In genomic region chr12:120724720-120725119, GRCh38 we compare ENCODE assay signal across 13 cellular contexts. TPM values are rescaled to one million over a fixed set of nuclear protein-coding genes. Genes with fewer than 3 reads are reported as not detected.
DNase-seq lines count a peak whose midpoint lies in the region; ATAC-seq, FAIRE-seq and TF ChIP-seq lines count a peak whose summit lies in the region.
"Had no signal": no experiment of that assay in that cellular context is flagged by ENCODE, and none has a peak within 500 bp of the region (broad histone marks: within the 10 kb centered on the region; RNA-seq: fewer than 3 reads in every experiment).

No MANE protein-coding gene starts in this region.

- H3K36me3 Mint-ChIP-seq in CD4-positive, alpha-beta T cell (ENCODE audit: low read depth), result peaks cover 50% of the 10 kb centered on the region
- no peaks in the 10 kb centered on the region for H3K36me3 Mint-ChIP-seq in natural killer cell treated with Interleukin-12 subunit alpha and Interleukin-12 subunit beta and Interleukin-15 and Interleukin-18, amount 100 ng/mL, for 72 hours

- no peaks in the 10 kb centered on the region for H3K27me3 Mint-ChIP-seq in CD4-positive, alpha-beta T cell
- no peaks in the 10 kb centered on the region for H3K27me3 Mint-ChIP-seq in natural killer cell treated with Interleukin-12 subunit alpha and Interleukin-12 subunit beta and Interleukin-15 and Interleukin-18, amount 100 ng/mL, for 72 hours

- POLR2A ChIA-PET in CD4-positive, alpha-beta T cell (lab: Charles Lee), result interaction anchor here (1.1 to 1.4 kb wide), 4 partner anchors 14 to 432 kb away, joined by 3 to 6 read pairs (median 3); partner anchors contain the start of genes POP5, RNU4-1 and UNC119B
- POLR2A ChIA-PET in GM12878 (lab: Charles Lee) (no interaction called here), PC-3 (lab: Charles Lee; ENCODE audit: unreplicated experiment) (no interaction called here)

- RAD21 ChIA-PET in GM12878 (lab: Charles Lee; ENCODE audit: unreplicated experiment), result interaction anchor here (0.8 to 1.5 kb wide), 3 partner anchors 14 to 247 kb away, joined by 4 to 7 read pairs (median 5); partner anchors contain the start of genes POP5 and UNC119B

- peak overlapping the region; percentile 97 for H3K4me3 Mint-ChIP-seq in CD4-positive, alpha-beta T cell
- H3K4me3 Mint-ChIP-seq in natural killer cell treated with Interleukin-12 subunit alpha and Interleukin-12 subunit beta and Interleukin-15 and Interleukin-18, amount 100 ng/mL, for 72 hours, result peak overlapping the region; percentile 94

- DNase-seq in CD4-positive, alpha-beta T cell, result no peak
- DNase-seq in GM12878 (ENCODE audit: low read depth, low spot score) (no peak), PC-3 (no peak), iPS-NIHi7 (ENCODE audit: extremely low spot score) (no peak), cortex of kidney (lab: John Stamatoyannopoulos, UW) (no peak)
- no peak for DNase-seq in natural killer cell treated with Interleukin-12 subunit alpha and Interleukin-12 subunit beta and Interleukin-15 and Interleukin-18, amount 100 ng/mL, for 72 hours (ENCODE audit: low spot score)
- DNase-seq: activated CD4-positive, CD25-positive, alpha-beta regulatory T cell; amniotic stem cell; NCI-H1694 treated with DMSO at 0.1 percent for 48 hours had no signal

- no peak for TF ChIP-seq RAD21 in GM12878 (IDR thresholded peaks at IDR 0.05; ENCODE audit: insufficient read depth, low read depth, low read length)

- BruUV-seq in GM12878 (replicated peaks; lab: Mats Ljungman, UMichigan) (no TSS peak), PC-3 (replicated peaks; lab: Mats Ljungman, UMichigan) (no TSS peak)

- H3K4me2 ChIP-seq in GM12878 (ENCODE audit: control insufficient read depth, insufficient read depth) (peak overlapping the region; percentile 53; the same call in 1 of the 2 replicates), PC-3 (ENCODE audit: low read length) (no peak overlapping the region)

- SMC1A ChIA-PET in GM12878 (lab: Charles Lee; ENCODE audit: uncharacterized antibody, unreplicated experiment), result interaction anchor here (1.1 to 1.4 kb wide), 5 partner anchors 28 to 247 kb away, joined by 3 to 8 read pairs (median 3); partner anchors contain the start of gene POP5

- WGBS in HUES64, result 87% methylated on average over 5 of the region's 5 CpGs
- 58% methylated on average over 5 of the region's 5 CpGs for WGBS in GM12878 (ENCODE audit: insufficient coverage, insufficient replicate concordance, low lambda C conversion rate, missing lambda C conversion rate)

- TF ChIP-seq EP300 in GM12878 (IDR thresholded peaks at IDR 0.05; ENCODE audit: borderline replicate concordance in 1 of 2, control insufficient read depth in 1 of 2, low read depth in 2 of 2, low read length in 2 of 2), result no peak

- H2AFZ ChIP-seq in GM12878 (ENCODE audit: control insufficient read depth, low read depth, low read length), result no peak overlapping the region
- no peak overlapping the region for H2AFZ ChIP-seq in PC-3 (ENCODE audit: low read length)

- no peak overlapping the region for H3K27ac ChIP-seq in CD4-positive, alpha-beta T cell (ENCODE audit: low read depth, low read length)
- H3K27ac ChIP-seq in HUES64 (ENCODE audit: low read depth, low read length) (no peak overlapping the region), GM12878 (ENCODE audit: control insufficient read depth, insufficient read depth) (no peak overlapping the region), PC-3 (ENCODE audit: low read length) (no peak overlapping the region)
- H3K27ac ChIP-seq: HL-60 had no signal

- H3K9ac ChIP-seq in HUES64 (ENCODE audit: low read depth, low read length) (no peak overlapping the region), GM12878 (ENCODE audit: control insufficient read depth, insufficient read depth, low read length) (no peak overlapping the region), PC-3 (ENCODE audit: low read length) (no peak overlapping the region)

- H3F3A ChIP-seq in PC-3 (ENCODE audit: low read length, unreplicated experiment), result no peaks in the 10 kb centered on the region

- no peak for ATAC-seq in CD4-positive, alpha-beta T cell (ENCODE audit: poor library complexity)
- ATAC-seq in GM12878 (no peak), PC-3 (no peak), HG02610 (IDR thresholded peaks at IDR 0.05; ENCODE audit: unreplicated experiment) (no peak)
- ATAC-seq in natural killer cell treated with Interleukin-12 subunit alpha and Interleukin-12 subunit beta and Interleukin-15 and Interleukin-18, amount 100 ng/mL, for 72 hours, result no peak

- H3K9me3 ChIP-seq in CD4-positive, alpha-beta T cell (ENCODE audit: control insufficient read depth, low read length), result no peaks in the 10 kb centered on the region
- H3K9me3 ChIP-seq in HUES64 (ENCODE audit: insufficient read depth, low read depth, low read length) (no peaks in the 10 kb centered on the region), GM12878 (replicated peaks; ENCODE audit: control insufficient read depth, insufficient read depth, low read length) (no peaks in the 10 kb centered on the region), PC-3 (ENCODE audit: low read length) (no peaks in the 10 kb centered on the region)
- H3K9me3 ChIP-seq: thoracic aorta had no signal

- TF ChIP-seq CTCF in CD4-positive, alpha-beta T cell (IDR thresholded peaks at IDR 0.05), result no peak
- no peak for TF ChIP-seq CTCF in GM12878 (IDR thresholded peaks at IDR 0.05 in 2 of 3, conservative IDR thresholded peaks at IDR 0.05 in 1 of 3; ENCODE audit: control insufficient read depth in 2 of 3, extremely low read depth in 1 of 3, insufficient read depth in 1 of 3, low read depth in 3 of 3, low read length in 3 of 3)
- no peak for TF ChIP-seq CTCF in PC-3 (conservative IDR thresholded peaks at IDR 0.05; ENCODE audit: low read depth, low read length)

- no peak for FAIRE-seq in GM12878 (lab: Jason Lieb, UNC)

- TF ChIP-seq POLR2A in GM12878 (IDR thresholded peaks at IDR 0.05; ENCODE audit: low read depth, low read length), result no peak

- no peaks in the 10 kb centered on the region for H3K27me3 ChIP-seq in CD4-positive, alpha-beta T cell (ENCODE audit: control insufficient read depth, insufficient read depth, low read length)
- H3K27me3 ChIP-seq in HUES64 (ENCODE audit: insufficient read depth, low read length) (peaks cover 7% of the 10 kb centered on the region; the same call in 1 of the 2 replicates), GM12878 (replicated peaks in 1 of 2; ENCODE audit: control insufficient read depth in 2 of 2, insufficient read depth in 2 of 2, low read length in 1 of 2) (no peaks in the 10 kb centered on the region), PC-3 (ENCODE audit: low read length) (no peaks in the 10 kb centered on the region)

- CTCF ChIA-PET in CD4-positive, alpha-beta T cell (lab: Charles Lee), result interaction anchor here (1.0 kb wide), 1 partner anchor 78 kb away, joined by 6 read pairs; no protein-coding TSS in a partner anchor
- CTCF ChIA-PET in GM12878 (lab: Yijun Ruan, JAX) (interaction anchor here (0.6 to 1.5 kb wide), 7 partner anchors 52 to 1476 kb away, joined by 3 to 10 read pairs (median 5); partner anchors contain the start of gene POP5), PC-3 (lab: Charles Lee) (no interaction called here)

- no peaks in the 10 kb centered on the region for H3K9me2 ChIP-seq in PC-3 (replicated peaks; ENCODE audit: low read length)

- H3K36me3 ChIP-seq in HUES64 (ENCODE audit: insufficient read depth, low read length), result peaks cover 49% of the 10 kb centered on the region
- H3K36me3 ChIP-seq in GM12878 (ENCODE audit: control insufficient read depth in 2 of 2, insufficient read depth in 2 of 2, low read length in 1 of 2), result peaks cover 6 to 8% of the 10 kb centered on the region in 2 experiments
- H3K36me3 ChIP-seq in PC-3 (ENCODE audit: low read depth, low read length), result peaks cover 32% of the 10 kb centered on the region

- no peaks in the 10 kb centered on the region for H3K4me1 ChIP-seq in HUES64 (ENCODE audit: insufficient read depth, low read length)
- H3K4me1 ChIP-seq in GM12878 (ENCODE audit: control insufficient read depth, insufficient read depth, low read length), result peaks cover 22% of the 10 kb centered on the region
- H3K4me1 ChIP-seq in PC-3 (ENCODE audit: insufficient read depth, low read length), result peaks cover 15% of the 10 kb centered on the region

- in situ Hi-C loops in GM12878 (cut with MboI), result no loop called here

- intact Hi-C loops in CD4-positive, alpha-beta T cell (cut with DNase I, micrococcal nuclease), result loop anchor here (1.0 to 5.0 kb wide), 4 partner anchors 37 to 277 kb away; partner anchors contain the start of genes GATC (in 1 of the 2), MLEC (in 1 of the 2), POP5 (in 1 of the 2) and TRIAP1 (in 1 of the 2)
- intact Hi-C loops in GM12878 (cut with micrococcal nuclease; ENCODE audit: unreplicated experiment) (no loop called here), PC-3 (cut with micrococcal nuclease) (no loop called here)

- peak overlapping the region; percentile 45 for H3K27ac Mint-ChIP-seq in CD4-positive, alpha-beta T cell
- H3K27ac Mint-ChIP-seq in natural killer cell treated with Interleukin-12 subunit alpha and Interleukin-12 subunit beta and Interleukin-15 and Interleukin-18, amount 100 ng/mL, for 72 hours, result peak overlapping the region in 1 of 2 donors; percentile 81

- H3K79me2 ChIP-seq in GM12878 (ENCODE audit: control insufficient read depth, insufficient read depth, low read length), result no peaks in the 10 kb centered on the region; the same call in 1 of the 2 replicates
- H3K79me2 ChIP-seq in PC-3 (ENCODE audit: low read length), result no peaks in the 10 kb centered on the region

- H3K9me3 Mint-ChIP-seq in CD4-positive, alpha-beta T cell, result no peaks in the 10 kb centered on the region
- no peaks in the 10 kb centered on the region for H3K9me3 Mint-ChIP-seq in natural killer cell treated with Interleukin-12 subunit alpha and Interleukin-12 subunit beta and Interleukin-15 and Interleukin-18, amount 100 ng/mL, for 72 hours

- H4K20me1 ChIP-seq in GM12878 (ENCODE audit: control insufficient read depth, insufficient read depth) (no peaks in the 10 kb centered on the region), PC-3 (ENCODE audit: low read length) (no peaks in the 10 kb centered on the region)

- peaks cover 21% of the 10 kb centered on the region for H3K4me1 Mint-ChIP-seq in CD4-positive, alpha-beta T cell (ENCODE audit: low read depth)
- peaks cover 16 to 18% of the 10 kb centered on the region in 2 donors for H3K4me1 Mint-ChIP-seq in natural killer cell treated with Interleukin-12 subunit alpha and Interleukin-12 subunit beta and Interleukin-15 and Interleukin-18, amount 100 ng/mL, for 72 hours (ENCODE audit: low read depth in 2 of 2)

- H3K4me3 ChIP-seq in HUES64 (ENCODE audit: low read length) (peak overlapping the region; percentile 70; the same call in 1 of the 2 replicates), GM12878 (no peak overlapping the region), PC-3 (ENCODE audit: low read length) (no peak overlapping the region)

RNA-seq across cellular contexts. Expression of gene ACADS, which starts 0.9 kb away (rescaled TPM):
- 1 to 10 TPM; 8.9 to 9.2 TPM for total RNA-seq in CD4-positive, alpha-beta T cell
- polyA plus RNA-seq in HUES64 (2013, experiment 1 of 2), result 4.2 TPM
- 4.0 TPM for polyA plus RNA-seq in HUES64 (2013, experiment 2 of 2)
- total RNA-seq in GM12878 (2013; cell fraction: nucleolus; rRNA removed), result 7.3 and 9.4 TPM in 2 replicates
- total RNA-seq in GM12878 (2014; rRNA removed) (17.1 and 18.1 TPM in 2 replicates), GM12878 (2014; rRNA removed; fragmentation: Illumina TruSeq; extraction: Trizol) (4.1 and 5.0 TPM in 2 replicates), GM12878 (2021) (14.7 and 15.4 TPM in 2 replicates), PC-3 (2014; rRNA removed) (14.5 and 19.6 TPM in 2 replicates)
- polyA plus RNA-seq in GM12878 (2011; ENCODE audit: low read depth), result 3.6 TPM
- polyA plus RNA-seq in GM12878 (2011; rRNA removed) (2.6 and 5.0 TPM in 2 replicates), GM12878 (2014; fragmentation: Illumina TruSeq; extraction: Trizol) (0.40 and 2.4 TPM in 2 replicates), GM12878 (2014; fragmentation: Nextera tagmentation; extraction: Ambion mirVana) (under 1 TPM; 0.05 to 0.38 TPM), GM12878 (2014; rRNA removed) (15.3 and 16.0 TPM in 2 replicates), GM12878 (2016; fragmentation: Nextera tagmentation; extraction: Ambion mirVana) (10 to 100 TPM; 16.5 to 18.1 TPM)
- 8.0 and 11.7 TPM in 2 replicates for polyA plus RNA-seq in GM12878 (2011; cell fraction: cytosol; rRNA removed)
- 22.4 and 23.8 TPM in 2 replicates for polyA plus RNA-seq in GM12878 (2011; cell fraction: nucleus; rRNA removed)
- polyA plus RNA-seq in GM12878 (2012), result 14.1 and 16.9 TPM in 2 replicates
- 1.4 and 6.0 TPM in 2 replicates for polyA minus RNA-seq in GM12878 (2011; rRNA and poly(A)+ RNA removed)
- 3.6 TPM in 2 replicates for polyA minus RNA-seq in GM12878 (2011; cell fraction: cytosol; rRNA and poly(A)+ RNA removed)
- 4.0 and 4.1 TPM in 2 replicates for polyA minus RNA-seq in GM12878 (2011; cell fraction: nucleus; rRNA and poly(A)+ RNA removed)
- total RNA-seq in natural killer cell treated with Interleukin-12 subunit alpha and Interleukin-12 subunit beta and Interleukin-15 and Interleukin-18, amount 100 ng/mL, for 72 hours, result 10 to 100 TPM; 12.8 to 13.9 TPM

RNA-seq across cellular contexts. Expression of gene UNC119B, which starts 14.5 kb away (rescaled TPM):
- total RNA-seq in CD4-positive, alpha-beta T cell, result 10 to 100 TPM; 10.7 TPM
- 44.0 TPM for polyA plus RNA-seq in HUES64 (2013, experiment 1 of 2)
- polyA plus RNA-seq in HUES64 (2013, experiment 2 of 2), result 42.0 TPM
- total RNA-seq in GM12878 (2013; cell fraction: nucleolus; rRNA removed), result 19.8 and 23.2 TPM in 2 replicates
- total RNA-seq in GM12878 (2014; rRNA removed), result 8.7 and 10.3 TPM in 2 replicates
- total RNA-seq in GM12878 (2014; rRNA removed; fragmentation: Illumina TruSeq; extraction: Trizol), result 10.1 and 10.6 TPM in 2 replicates
- total RNA-seq in GM12878 (2021), result 22.4 and 23.3 TPM in 2 replicates
- polyA plus RNA-seq in GM12878 (2011; ENCODE audit: low read depth), result 13.1 TPM
- polyA plus RNA-seq in GM12878 (2011; rRNA removed), result 31.5 and 31.7 TPM in 2 replicates
- polyA plus RNA-seq in GM12878 (2011; cell fraction: cytosol; rRNA removed), result 27.5 and 28.4 TPM in 2 replicates
- 35.2 and 38.9 TPM in 2 replicates for polyA plus RNA-seq in GM12878 (2011; cell fraction: nucleus; rRNA removed)
- 13.6 and 16.4 TPM in 2 replicates for polyA plus RNA-seq in GM12878 (2012)
- polyA plus RNA-seq in GM12878 (2014; fragmentation: Illumina TruSeq; extraction: Trizol), result 16.3 and 17.9 TPM in 2 replicates
- 1 to 10 TPM; 4.3 to 8.5 TPM for polyA plus RNA-seq in GM12878 (2014; fragmentation: Nextera tagmentation; extraction: Ambion mirVana)
- polyA plus RNA-seq in GM12878 (2014; rRNA removed), result 20.8 and 23.9 TPM in 2 replicates
- 1 to 10 TPM; 5.9 to 7.6 TPM for polyA plus RNA-seq in GM12878 (2016; fragmentation: Nextera tagmentation; extraction: Ambion mirVana)
- 27.7 and 28.8 TPM in 2 replicates for polyA minus RNA-seq in GM12878 (2011; rRNA and poly(A)+ RNA removed)
- 6.5 and 10.8 TPM in 2 replicates for polyA minus RNA-seq in GM12878 (2011; cell fraction: cytosol; rRNA and poly(A)+ RNA removed)
- polyA minus RNA-seq in GM12878 (2011; cell fraction: nucleus; rRNA and poly(A)+ RNA removed), result 13.2 and 18.2 TPM in 2 replicates
- 10 to 100 TPM; 15.6 to 28.1 TPM for total RNA-seq in natural killer cell treated with Interleukin-12 subunit alpha and Interleukin-12 subunit beta and Interleukin-15 and Interleukin-18, amount 100 ng/mL, for 72 hours
- total RNA-seq in PC-3 (2014; rRNA removed), result 15.9 and 23.8 TPM in 2 replicates

RNA-seq across cellular contexts. Expression of gene MLEC, which starts 37.8 kb away (rescaled TPM):
- total RNA-seq in CD4-positive, alpha-beta T cell, result 10 to 100 TPM; 20.7 to 22.1 TPM
- 95.6 TPM for polyA plus RNA-seq in HUES64 (2013, experiment 1 of 2)
- 95.2 TPM for polyA plus RNA-seq in HUES64 (2013, experiment 2 of 2)
- 172 and 187 TPM in 2 replicates for total RNA-seq in GM12878 (2013; cell fraction: nucleolus; rRNA removed)
- total RNA-seq in GM12878 (2014; rRNA removed) (76.4 and 84.6 TPM in 2 replicates), GM12878 (2014; rRNA removed; fragmentation: Illumina TruSeq; extraction: Trizol) (95.2 and 99.8 TPM in 2 replicates), GM12878 (2021) (131 and 140 TPM in 2 replicates), PC-3 (2014; rRNA removed) (158 and 166 TPM in 2 replicates)
- 46.5 TPM for polyA plus RNA-seq in GM12878 (2011; ENCODE audit: low read depth)
- polyA plus RNA-seq in GM12878 (2011; rRNA removed) (149 and 154 TPM in 2 replicates), GM12878 (2014; fragmentation: Illumina TruSeq; extraction: Trizol) (107 and 152 TPM in 2 replicates), GM12878 (2014; fragmentation: Nextera tagmentation; extraction: Ambion mirVana) (10 to 100 TPM; 26.7 to 28.2 TPM), GM12878 (2014; rRNA removed) (61.4 and 64.4 TPM in 2 replicates), GM12878 (2016; fragmentation: Nextera tagmentation; extraction: Ambion mirVana) (100 to 1,000 TPM; 158 to 172 TPM)
- polyA plus RNA-seq in GM12878 (2011; cell fraction: cytosol; rRNA removed), result 87.9 and 96.6 TPM in 2 replicates
- 76.3 and 77.4 TPM in 2 replicates for polyA plus RNA-seq in GM12878 (2011; cell fraction: nucleus; rRNA removed)
- 66.0 and 70.2 TPM in 2 replicates for polyA plus RNA-seq in GM12878 (2012)
- 107 and 156 TPM in 2 replicates for polyA minus RNA-seq in GM12878 (2011; rRNA and poly(A)+ RNA removed)
- polyA minus RNA-seq in GM12878 (2011; cell fraction: cytosol; rRNA and poly(A)+ RNA removed), result 37.3 and 47.4 TPM in 2 replicates
- 22.4 and 24.8 TPM in 2 replicates for polyA minus RNA-seq in GM12878 (2011; cell fraction: nucleus; rRNA and poly(A)+ RNA removed)
- total RNA-seq in natural killer cell treated with Interleukin-12 subunit alpha and Interleukin-12 subunit beta and Interleukin-15 and Interleukin-18, amount 100 ng/mL, for 72 hours, result 100 to 1,000 TPM; 115 to 158 TPM

Comparison
In these comparisons a context has a peak if more than half of its experiments do, and no peak if none do; other contexts are left out.
1. intact Hi-C loops: an anchor here in CD4-positive, alpha-beta T cell (1.0 to 5.0 kb wide); none called in GM12878 and PC-3.